ENCODE assay signal across 1 cellular context in genomic region chr17:44326867-44327444, GRCh38.
TF ChIP-seq lines count a peak whose summit lies in the region.

No MANE protein-coding gene starts in this region.

TF ChIP-seq in HepG2, 621 proteins besides CTCF, POLR2A, EP300 and RAD21 (continued from another document and continues in another):
- no peak for TF ChIP-seq PRDM4 (CRISPR knock-in tag; IDR thresholded peaks at IDR 0.05; ENCODE audit: borderline replicate concordance)
- TF ChIP-seq PRDM15 (CRISPR knock-in tag; IDR thresholded peaks at IDR 0.05) = 0 out of 2 replicates have a peak, but pooled peaks have one; percentile 15
- TF ChIP-seq PPARG (CRISPR knock-in tag; conservative IDR thresholded peaks at IDR 0.05) = no peak
- no peak for TF ChIP-seq SP140L (CRISPR knock-in tag; IDR thresholded peaks at IDR 0.05; ENCODE audit: borderline replicate concordance)
- peak; percentile 87 for TF ChIP-seq ZFX (CRISPR knock-in tag; IDR thresholded peaks at IDR 0.05; ENCODE audit: low read depth)
- TF ChIP-seq SIN3A (IDR thresholded peaks at IDR 0.05; ENCODE audit: borderline replicate concordance, low read depth, low read length) = peak; percentile 91
- peak; percentile 85 for TF ChIP-seq NFYB (CRISPR knock-in tag; IDR thresholded peaks at IDR 0.05)
- no peak for TF ChIP-seq ZNF766 (CRISPR knock-in tag; IDR thresholded peaks at IDR 0.05; ENCODE audit: borderline replicate concordance)
- TF ChIP-seq ATF7-NPFF (CRISPR knock-in tag; IDR thresholded peaks at IDR 0.05; ENCODE audit: low read depth) = peak; percentile 61; the same call in 1 of the 2 replicates
- peak; percentile 66; the same call in 1 of the 2 replicates for TF ChIP-seq ZNF350 (CRISPR knock-in tag; IDR thresholded peaks at IDR 0.05; ENCODE audit: borderline replicate concordance, low read depth)
- peak; percentile 64; the same call in 1 of the 2 replicates for TF ChIP-seq ZNF124 (CRISPR knock-in tag; IDR thresholded peaks at IDR 0.05)
- no peak for TF ChIP-seq RFX1 (IDR thresholded peaks at IDR 0.05)
- TF ChIP-seq CHD4 (IDR thresholded peaks at IDR 0.05; ENCODE audit: borderline replicate concordance, low read length) = no peak
- peak; percentile 73; the same call in 1 of the 2 replicates for TF ChIP-seq KLF6 (CRISPR knock-in tag; IDR thresholded peaks at IDR 0.05)
- peak; percentile 45; the same call in 1 of the 2 replicates for TF ChIP-seq RXRB (CRISPR knock-in tag; IDR thresholded peaks at IDR 0.05; ENCODE audit: borderline replicate concordance)
- no peak for TF ChIP-seq ZSCAN30 (CRISPR knock-in tag; IDR thresholded peaks at IDR 0.05)
- no peak for TF ChIP-seq ZBTB33 (CRISPR knock-in tag; IDR thresholded peaks at IDR 0.05)
- 0 out of 2 replicates have a peak, but pooled peaks have one; percentile 62 for TF ChIP-seq ZHX2 (IDR thresholded peaks at IDR 0.05; ENCODE audit: low read depth)
- TF ChIP-seq ZHX2 (CRISPR knock-in tag; IDR thresholded peaks at IDR 0.05; ENCODE audit: borderline replicate concordance) = no peak
- TF ChIP-seq LRRFIP1 (CRISPR knock-in tag; conservative IDR thresholded peaks at IDR 0.05) = no peak
- TF ChIP-seq ZNF710 (CRISPR knock-in tag; IDR thresholded peaks at IDR 0.05; ENCODE audit: borderline replicate concordance) = no peak
- TF ChIP-seq ZNF326 (CRISPR knock-in tag; IDR thresholded peaks at IDR 0.05; ENCODE audit: borderline replicate concordance) = no peak
- TF ChIP-seq NFATC3 (CRISPR knock-in tag; IDR thresholded peaks at IDR 0.05) = no peak
- peak; percentile 91 for TF ChIP-seq ZMYM3 (CRISPR knock-in tag; IDR thresholded peaks at IDR 0.05)
- TF ChIP-seq GLI4 (CRISPR knock-in tag; IDR thresholded peaks at IDR 0.05; ENCODE audit: borderline replicate concordance) = no peak
- no peak for TF ChIP-seq ZNF235 (CRISPR knock-in tag; IDR thresholded peaks at IDR 0.05; ENCODE audit: borderline replicate concordance)
- TF ChIP-seq ZHX1 (CRISPR knock-in tag; IDR thresholded peaks at IDR 0.05; ENCODE audit: low read depth) = no peak
- peak; percentile 88 for TF ChIP-seq THAP11 (CRISPR knock-in tag; IDR thresholded peaks at IDR 0.05)
